In the genomic region with DNA sequence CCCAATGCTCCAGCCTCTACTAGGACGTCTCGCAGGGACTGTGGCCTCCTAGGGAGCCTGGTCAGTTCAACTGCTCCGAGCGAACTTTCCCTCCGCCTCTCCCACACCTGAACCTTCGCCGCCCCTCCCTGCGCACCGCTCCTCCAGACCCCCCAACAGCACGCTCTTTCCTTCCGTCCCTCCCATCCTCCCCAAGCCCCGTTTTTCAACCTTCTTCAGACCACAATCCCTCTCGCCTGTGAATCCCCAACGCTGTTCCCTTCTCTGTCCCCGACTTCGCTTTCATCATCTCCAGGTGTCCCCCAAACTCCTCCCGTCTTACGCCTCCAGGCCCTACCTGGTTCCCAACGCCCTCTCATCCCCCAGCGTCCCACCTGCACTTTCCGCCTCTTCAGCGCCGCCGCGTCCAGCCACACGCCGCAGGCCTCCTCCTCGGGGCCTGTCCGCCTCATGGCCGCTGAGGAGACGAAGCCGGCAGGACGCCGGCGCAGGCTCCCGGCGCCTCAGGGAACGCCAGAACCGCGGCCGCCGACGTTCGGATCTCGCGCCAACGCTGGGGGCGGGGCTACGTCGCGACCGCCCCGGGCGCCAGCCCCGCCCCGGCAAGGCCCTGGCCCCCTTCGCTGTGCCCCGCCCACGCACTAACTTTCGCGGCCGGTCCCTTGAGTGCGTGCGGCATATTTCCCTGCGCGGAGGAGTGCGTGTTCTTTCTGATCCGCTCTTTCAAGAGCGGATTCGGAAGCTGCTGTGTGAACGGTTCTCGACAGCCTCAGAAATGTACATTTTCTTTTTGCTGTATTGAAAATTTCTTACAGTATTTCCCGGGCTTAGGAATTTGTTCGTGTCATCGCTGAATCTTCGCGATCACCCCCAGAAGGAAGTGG, we compare ENCODE assay signal across 8 cellular contexts. TPM values are rescaled to one million over a fixed set of nuclear protein-coding genes. Genes with fewer than 3 reads are reported as not detected.
DNase-seq lines count a peak whose midpoint lies in the region; ATAC-seq, FAIRE-seq and TF ChIP-seq lines count a peak whose summit lies in the region.

A gene with protein sequence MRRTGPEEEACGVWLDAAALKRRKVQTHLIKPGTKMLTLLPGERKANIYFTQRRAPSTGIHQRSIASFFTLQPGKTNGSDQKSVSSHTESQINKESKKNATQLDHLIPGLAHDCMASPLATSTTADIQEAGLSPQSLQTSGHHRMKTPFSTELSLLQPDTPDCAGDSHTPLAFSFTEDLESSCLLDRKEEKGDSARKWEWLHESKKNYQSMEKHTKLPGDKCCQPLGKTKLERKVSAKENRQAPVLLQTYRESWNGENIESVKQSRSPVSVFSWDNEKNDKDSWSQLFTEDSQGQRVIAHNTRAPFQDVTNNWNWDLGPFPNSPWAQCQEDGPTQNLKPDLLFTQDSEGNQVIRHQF (minus strand): TSS at position 552 of the 884 bp plus-strand sequence. CDS start 100 bp downstream, at position 452.

- intact Hi-C loops in kidney (cut with DNase I) = no loop called here

- FAIRE-seq in A549 (lab: Jason Lieb, UNC) (no peak), kidney (lab: Jason Lieb, UNC) (no peak)

- peak within 1 kb of the TSS; percentile 63 to 77 for H3K9ac ChIP-seq in kidney (ENCODE audit: low read length in 2 of 2)

- no peak for TF ChIP-seq CTCF in A549 (IDR thresholded peaks at IDR 0.05)
- no peak for TF ChIP-seq CTCF in kidney (IDR thresholded peaks at IDR 0.05; ENCODE audit: borderline replicate concordance, extremely low read depth, insufficient read depth)

- peak within 1 kb of the TSS; percentile 82 for H3K4me2 ChIP-seq in A549

- CTCF ChIA-PET in A549 (lab: Yijun Ruan, JAX) = interaction anchor here (1.1 kb wide), 1 partner anchor 36 kb away, joined by 3 read pairs; no protein-coding TSS in a partner anchor

- no peak for TF ChIP-seq RAD21 in A549 (conservative IDR thresholded peaks at IDR 0.05 in 1 of 2, IDR thresholded peaks at IDR 0.05 in 1 of 2)

- POLR2A ChIA-PET in A549 (lab: Yijun Ruan, JAX) = no interaction called here

- H3K4me1 ChIP-seq in A549 = peaks cover 20% of the 10 kb centered on the region; the same call in 1 of the 3 replicates
- H3K4me1 ChIP-seq in kidney (ENCODE audit: control insufficient read depth in 1 of 2, insufficient read depth in 1 of 2, low read depth in 1 of 2, low read length in 2 of 2) = peaks cover 0 to 4% of the 10 kb centered on the region in 2 donors

- under 1% methylated on average over 35 of the region's 77 CpGs for WGBS in A549 (ENCODE audit: missing lambda C conversion rate)

- TF ChIP-seq POLR2A in A549 (IDR thresholded peaks at IDR 0.05; ENCODE audit: low read length) = peak; percentile 71; the same call in 1 of the 2 replicates

- no peak for TF ChIP-seq EP300 in A549 (IDR thresholded peaks at IDR 0.05)

- H3K27ac ChIP-seq in A549 (peak within 1 kb of the TSS; percentile 88 to 90), kidney (ENCODE audit: low read depth in 2 of 2, low read length in 2 of 2) (peak within 1 kb of the TSS; percentile 63 to 73)

- H3K4me3 ChIP-seq in A549 (peak within 1 kb of the TSS; percentile 63), kidney (ENCODE audit: low read length in 2 of 2) (peak within 1 kb of the TSS; percentile 72 to 75)

- peak; percentile 76 to 82 for DNase-seq in A549 (ENCODE audit: low read depth in 1 of 2, low spot score in 1 of 2)
- DNase-seq in NCI-H2227 (lab: John Stamatoyannopoulos, UW; ENCODE audit: unreplicated experiment) = peak; percentile 94
- peak; percentile 81 for DNase-seq in activated CD4-positive, CD25-positive, alpha-beta regulatory T cell treated with anti-CD3 and anti-CD28 coated beads, Interleukin-2, amount 50 U/mL, for 16 hours (ENCODE audit: low read depth, low spot score)
- peak; percentile 87 for DNase-seq in central memory CD4-positive, alpha-beta T cell
- DNase-seq in kidney = peak; percentile 96
- DNase-seq in stimulated activated CD4-positive, alpha-beta T cell treated with anti-CD3 and anti-CD28 coated beads, Interleukin-12 subunit alpha, Interleukin-12 subunit beta, amount 100 ng/mL, for 48 hours (ENCODE audit: low read depth in 2 of 3, low spot score in 1 of 3) = peak; percentile 82 to 91 (median 84)

- H3K36me3 ChIP-seq in kidney (ENCODE audit: control insufficient read depth in 1 of 2, insufficient read depth in 2 of 2, low read length in 2 of 2) = no peaks in the 10 kb centered on the region

- peak; percentile 87 to 94 for ATAC-seq in A549
- peak; percentile 50 for ATAC-seq in GM18858 (IDR thresholded peaks at IDR 0.05; ENCODE audit: unreplicated experiment)
- peak; percentile 82 for ATAC-seq in HG03108 (IDR thresholded peaks at IDR 0.05; ENCODE audit: unreplicated experiment)

- no peaks in the 10 kb centered on the region for H3K9me3 ChIP-seq in A549
- H3K9me3 ChIP-seq in kidney (ENCODE audit: control insufficient read depth in 1 of 2, low read length in 2 of 2) = no peaks in the 10 kb centered on the region

TF ChIP-seq in A549, 52 proteins besides CTCF, POLR2A, EP300 and RAD21 (continues in another document):
- TF ChIP-seq CHD4 (IDR thresholded peaks at IDR 0.05; ENCODE audit: borderline replicate concordance) = no peak
- TF ChIP-seq EHF (CRISPR knock-in tag; IDR thresholded peaks at IDR 0.05) = no peak
- TF ChIP-seq HEYL (CRISPR knock-in tag; IDR thresholded peaks at IDR 0.05) = no peak
- no peak for TF ChIP-seq RARB (CRISPR knock-in tag; IDR thresholded peaks at IDR 0.05)
- no peak for TF ChIP-seq EHMT2 (IDR thresholded peaks at IDR 0.05; ENCODE audit: low read depth)
- TF ChIP-seq HMGXB4 (CRISPR knock-in tag; IDR thresholded peaks at IDR 0.05; ENCODE audit: borderline replicate concordance) = no peak
- TF ChIP-seq JUNB (IDR thresholded peaks at IDR 0.05) = no peak
- TF ChIP-seq PHF8 (IDR thresholded peaks at IDR 0.05; ENCODE audit: borderline replicate concordance, low read depth) = peak; percentile 51; the same call in 1 of the 2 replicates
- TF ChIP-seq MYC (IDR thresholded peaks at IDR 0.05; ENCODE audit: borderline replicate concordance, low read length) = no peak
- TF ChIP-seq RNF2 (IDR thresholded peaks at IDR 0.05; ENCODE audit: borderline replicate concordance, low read depth) = no peak
- no peak for TF ChIP-seq ZC3H11A (IDR thresholded peaks at IDR 0.05)
- TF ChIP-seq KDM1A (IDR thresholded peaks at IDR 0.05; ENCODE audit: low read depth) = no peak
- TF ChIP-seq NPAS2 (CRISPR knock-in tag; IDR thresholded peaks at IDR 0.05; ENCODE audit: borderline replicate concordance) = no peak
- TF ChIP-seq, protein P1, sequence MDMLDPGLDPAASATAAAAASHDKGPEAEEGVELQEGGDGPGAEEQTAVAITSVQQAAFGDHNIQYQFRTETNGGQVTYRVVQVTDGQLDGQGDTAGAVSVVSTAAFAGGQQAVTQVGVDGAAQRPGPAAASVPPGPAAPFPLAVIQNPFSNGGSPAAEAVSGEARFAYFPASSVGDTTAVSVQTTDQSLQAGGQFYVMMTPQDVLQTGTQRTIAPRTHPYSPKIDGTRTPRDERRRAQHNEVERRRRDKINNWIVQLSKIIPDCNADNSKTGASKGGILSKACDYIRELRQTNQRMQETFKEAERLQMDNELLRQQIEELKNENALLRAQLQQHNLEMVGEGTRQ (IDR thresholded peaks at IDR 0.05) = no peak
- TF ChIP-seq FOXS1 (CRISPR knock-in tag; IDR thresholded peaks at IDR 0.05) = no peak
- no peak for TF ChIP-seq HOXA7 (CRISPR knock-in tag; IDR thresholded peaks at IDR 0.05)
- TF ChIP-seq ATOH8 (CRISPR knock-in tag; IDR thresholded peaks at IDR 0.05; ENCODE audit: low read depth) = no peak
- no peak for TF ChIP-seq HDAC2 (IDR thresholded peaks at IDR 0.05)
- TF ChIP-seq KDM5A (IDR thresholded peaks at IDR 0.05) = peak; percentile 51; the same call in 1 of the 2 replicates
- TF ChIP-seq BHLHE40 (IDR thresholded peaks at IDR 0.05; ENCODE audit: low read depth, low read length) = no peak
- TF ChIP-seq SREBF2 (IDR thresholded peaks at IDR 0.05) = no peak
- 0 out of 2 replicates have a peak, but pooled peaks have one; percentile 18 for TF ChIP-seq MAZ (IDR thresholded peaks at IDR 0.05; ENCODE audit: borderline replicate concordance, low read depth, low read length)
- TF ChIP-seq HOXB13 (CRISPR knock-in tag; IDR thresholded peaks at IDR 0.05; ENCODE audit: low read depth) = no peak
- TF ChIP-seq SMC3 (IDR thresholded peaks at IDR 0.05) = no peak
- no peak for TF ChIP-seq ZFP36 (IDR thresholded peaks at IDR 0.05; ENCODE audit: borderline replicate concordance, partially characterized antibody)
- no peak for TF ChIP-seq NR3C1 (IDR thresholded peaks at IDR 0.05)
- no peak for TF ChIP-seq CBX2 (IDR thresholded peaks at IDR 0.05; ENCODE audit: borderline replicate concordance, low read depth)

RNA-seq across cellular contexts. Expression of the gene that starts here (rescaled TPM):
- polyA plus RNA-seq in A549 (2011; rRNA removed) (6.6 and 8.4 TPM in 2 replicates), A549 (2017; fragmentation: RNase III; extraction: RNeasy Plus Mini Kit Qiagen cat#74134 plus additional on column Dnase treatment) (5.6 to 7.3 TPM (median 6.5 TPM) in 3 replicates), kidney (ENCODE audit: insufficient read depth, low read depth, low replicate concordance) (not detected)
- polyA plus RNA-seq in A549 (2012; cell fraction: cytosol; rRNA removed) = 4.5 and 5.2 TPM in 2 replicates
- 2.0 and 2.9 TPM in 2 replicates for polyA plus RNA-seq in A549 (2012; cell fraction: nucleus; rRNA removed)
- polyA minus RNA-seq in A549 (2011; rRNA and poly(A)+ RNA removed) = 5.2 and 6.7 TPM in 2 replicates
- total RNA-seq in kidney = 0.38 TPM

Comparison
In these comparisons a context has a peak if more than half of its experiments do, and no peak if none do; other contexts are left out.
1. Peak in every context shown above with its lines: DNase-seq, ATAC-seq, H3K4me3 ChIP-seq and H3K27ac ChIP-seq.
2. Peak in DNase-seq, H3K4me3 ChIP-seq, H3K27ac ChIP-seq and H3K9ac ChIP-seq in kidney; RNA of the gene not detected or under 1 TPM.